8 cellular contexts compared by ENCODE assay signal in the genomic region with DNA sequence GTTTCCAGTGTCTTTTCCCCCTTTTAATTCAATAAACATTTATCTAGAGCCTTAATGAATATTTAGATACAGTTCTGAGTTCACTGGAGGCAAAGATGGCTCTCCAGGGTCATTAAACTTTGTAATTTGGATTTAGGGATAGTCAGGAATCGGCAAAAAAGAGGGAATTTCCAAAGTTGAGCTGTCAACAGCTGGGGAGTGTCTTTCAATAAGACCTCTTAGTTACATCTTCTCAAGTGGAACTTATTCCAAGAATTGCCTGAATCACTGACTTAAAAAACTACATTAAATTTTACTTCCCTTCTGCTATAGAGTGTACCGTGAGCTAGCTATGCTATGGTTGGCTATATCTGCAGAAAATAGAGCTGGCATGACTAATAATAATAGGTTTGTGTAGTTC. TPM values are rescaled to one million over a fixed set of nuclear protein-coding genes. Genes with fewer than 3 reads are reported as not detected.
A peak's percentile ranks its signal among the peaks of the same experiment; 100 is the strongest.
DNase-seq lines count a peak whose midpoint lies in the region; ATAC-seq and TF ChIP-seq lines count a peak whose summit lies in the region.

No MANE protein-coding gene starts in this region.

- H2AFZ ChIP-seq in HCT116 (ENCODE audit: low read depth, low read length, poor library complexity, severe bottlenecking) = no peak overlapping the region
- peak overlapping the region; percentile 77 for H2AFZ ChIP-seq in smooth muscle cell (ENCODE audit: low read depth)

- H3K9me2 ChIP-seq in HCT116 (ENCODE audit: insufficient read depth) = no peaks in the 10 kb centered on the region

- RAD21 ChIA-PET in HCT116 (lab: Charles Lee; ENCODE audit: low non-redundant PET in 1 of 2, low total read pairs in 2 of 2, uncharacterized antibody in 2 of 2, unreplicated experiment in 2 of 2) = no interaction called here

- 22% methylated on average over 2 of the region's 2 CpGs for WGBS in smooth muscle cell (ENCODE audit: low lambda C conversion rate)

- H4K20me1 ChIP-seq in HCT116 (ENCODE audit: insufficient read depth) (0 out of 2 replicates have a peak, but pooled peaks cover 3% of the 10 kb centered on the region), smooth muscle cell (ENCODE audit: low read depth) (peaks cover 59% of the 10 kb centered on the region)

- H3K27ac ChIP-seq in HCT116 (ENCODE audit: low read depth, low read length) = 0 out of 2 replicates have a peak overlapping the region, but pooled peaks have one; percentile 76
- peak overlapping the region; percentile 93 for H3K27ac ChIP-seq in VCaP
- H3K27ac ChIP-seq in smooth muscle cell (ENCODE audit: low read depth) = peak overlapping the region; percentile 84

- no peak for ATAC-seq in HCT116

- intact Hi-C loops in HCT116 (cut with micrococcal nuclease) = loop anchor here (5.0 kb wide), 1 partner anchor 47 kb away; no protein-coding TSS in a partner anchor

- peaks cover 5% of the 10 kb centered on the region for H3F3A ChIP-seq in smooth muscle cell (ENCODE audit: low read depth)

- H3K27me3 ChIP-seq in HCT116 (ENCODE audit: insufficient read depth, low read length) = no peaks in the 10 kb centered on the region
- no peaks in the 10 kb centered on the region for H3K27me3 ChIP-seq in smooth muscle cell (ENCODE audit: low read depth)

- H3K36me3 ChIP-seq in HCT116 (ENCODE audit: control insufficient read depth in 1 of 2, insufficient read depth in 2 of 2, low read length in 2 of 2) (no peaks in the 10 kb centered on the region), smooth muscle cell (ENCODE audit: low read depth) (no peaks in the 10 kb centered on the region)

- H3K9me3 ChIP-seq in HCT116 (ENCODE audit: control insufficient read depth in 1 of 2, insufficient read depth in 1 of 2, low read depth in 1 of 2, low read length in 2 of 2) = no peaks in the 10 kb centered on the region
- no peaks in the 10 kb centered on the region for H3K9me3 ChIP-seq in smooth muscle cell (replicated peaks; ENCODE audit: low read depth)

- DNase-seq in HCT116 (ENCODE audit: low read depth, low spot score) (no peak), glomerular visceral epithelial cell (ENCODE audit: extremely low spot score) (peak; percentile 22), smooth muscle cell (lab: John Stamatoyannopoulos, UW; ENCODE audit: unreplicated experiment) (no peak), HK-2 (ENCODE audit: unreplicated experiment) (no peak), midbrain (lab: John Stamatoyannopoulos, UW) (no peak), DMS53 (lab: John Stamatoyannopoulos, UW) (no peak), NCI-H526 (lab: John Stamatoyannopoulos, UW) (no peak)

- no peak for TF ChIP-seq RAD21 in HCT116 (IDR thresholded peaks at IDR 0.05; ENCODE audit: low read depth)

- H3K79me2 ChIP-seq in HCT116 (ENCODE audit: insufficient read depth, low read length) (peaks cover 65% of the 10 kb centered on the region), smooth muscle cell (ENCODE audit: low read depth) (peaks cover 70% of the 10 kb centered on the region)

- TF ChIP-seq POLR2A in HCT116 (IDR thresholded peaks at IDR 0.05; ENCODE audit: borderline replicate concordance, extremely low read depth, insufficient read depth, insufficient read length) = no peak

- BruUV-seq in HCT116 (replicated peaks; lab: Mats Ljungman, UMichigan) = no TSS peak

- H3K4me3 ChIP-seq in HCT116 (replicated peaks in 1 of 2; ENCODE audit: low read depth in 1 of 2, low read length in 2 of 2) (peak overlapping the region; percentile 88), smooth muscle cell (peak overlapping the region; percentile 77)

- H3K4me1 ChIP-seq in HCT116 (ENCODE audit: control insufficient read depth in 1 of 2, insufficient read depth in 2 of 2, low read length in 2 of 2) (peaks cover 10 to 23% of the 10 kb centered on the region in 2 experiments; a peak in 3 of 4 replicates), smooth muscle cell (ENCODE audit: low read depth) (peaks cover 14% of the 10 kb centered on the region)

- peak overlapping the region; percentile 81 for H3K9ac ChIP-seq in HCT116 (ENCODE audit: low read length)
- H3K9ac ChIP-seq in smooth muscle cell (ENCODE audit: low read depth) = peak overlapping the region; percentile 66

- POLR2A ChIA-PET in HCT116 (lab: Charles Lee) = no interaction called here

- TF ChIP-seq CTCF in HCT116 (IDR thresholded peaks at IDR 0.05 in 2 of 3, conservative IDR thresholded peaks at IDR 0.05 in 1 of 3; ENCODE audit: borderline replicate concordance in 1 of 3, insufficient read depth in 1 of 3, low read depth in 2 of 3, low read length in 2 of 3) (no peak), VCaP (conservative IDR thresholded peaks at IDR 0.05) (no peak), smooth muscle cell (IDR thresholded peaks at IDR 0.05; ENCODE audit: borderline replicate concordance, insufficient read depth, poor library complexity, severe bottlenecking) (no peak)

- H3K4me2 ChIP-seq in HCT116 (ENCODE audit: low read length) (peak overlapping the region; percentile 98), smooth muscle cell (peak overlapping the region; percentile 98)

- CTCF ChIA-PET in HCT116 (lab: Charles Lee) = interaction anchor here (1.0 kb wide), 1 partner anchor 12 kb away, joined by 3 read pairs; no protein-coding TSS in a partner anchor

TF ChIP-seq in HCT116, 20 proteins besides CTCF, POLR2A, EP300 and RAD21:
- TF ChIP-seq JUND (IDR thresholded peaks at IDR 0.05) (no peak), SRF (IDR thresholded peaks at IDR 0.05; ENCODE audit: low read depth) (no peak), EZH2 (IDR thresholded peaks at IDR 0.05) (no peak), EZH2phosphoT487 (IDR thresholded peaks at IDR 0.05; ENCODE audit: borderline replicate concordance) (no peak), POLR2AphosphoS5 (IDR thresholded peaks at IDR 0.05; ENCODE audit: low read depth, low read length) (no peak), CBX3 (IDR thresholded peaks at IDR 0.05; ENCODE audit: low read depth) (no peak), SP1 (IDR thresholded peaks at IDR 0.05; ENCODE audit: low read depth) (no peak), YY1 (IDR thresholded peaks at IDR 0.05; ENCODE audit: extremely low read depth, insufficient replicate concordance, low read depth, low read length) (no peak), ELF1 (IDR thresholded peaks at IDR 0.05; ENCODE audit: borderline replicate concordance, low read depth) (no peak)
- TF ChIP-seq, protein P1, sequence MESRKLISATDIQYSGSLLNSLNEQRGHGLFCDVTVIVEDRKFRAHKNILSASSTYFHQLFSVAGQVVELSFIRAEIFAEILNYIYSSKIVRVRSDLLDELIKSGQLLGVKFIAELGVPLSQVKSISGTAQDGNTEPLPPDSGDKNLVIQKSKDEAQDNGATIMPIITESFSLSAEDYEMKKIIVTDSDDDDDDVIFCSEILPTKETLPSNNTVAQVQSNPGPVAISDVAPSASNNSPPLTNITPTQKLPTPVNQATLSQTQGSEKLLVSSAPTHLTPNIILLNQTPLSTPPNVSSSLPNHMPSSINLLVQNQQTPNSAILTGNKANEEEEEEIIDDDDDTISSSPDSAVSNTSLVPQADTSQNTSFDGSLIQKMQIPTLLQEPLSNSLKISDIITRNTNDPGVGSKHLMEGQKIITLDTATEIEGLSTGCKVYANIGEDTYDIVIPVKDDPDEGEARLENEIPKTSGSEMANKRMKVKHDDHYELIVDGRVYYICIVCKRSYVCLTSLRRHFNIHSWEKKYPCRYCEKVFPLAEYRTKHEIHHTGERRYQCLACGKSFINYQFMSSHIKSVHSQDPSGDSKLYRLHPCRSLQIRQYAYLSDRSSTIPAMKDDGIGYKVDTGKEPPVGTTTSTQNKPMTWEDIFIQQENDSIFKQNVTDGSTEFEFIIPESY (IDR thresholded peaks at IDR 0.05; ENCODE audit: extremely low read depth, insufficient replicate concordance, low read length) = no peak

RNA-seq across cellular contexts. Expression of a gene that starts 2.0 kb away (rescaled TPM):
- 15.6 TPM for total RNA-seq in HCT116 (2021; ENCODE audit: unreplicated experiment)
- polyA plus RNA-seq in HCT116 (2012) = 6.1 and 6.9 TPM in 2 replicates
- 15.9 and 27.7 TPM in 2 replicates for total RNA-seq in smooth muscle cell
- 9.2 and 9.4 TPM in 2 replicates for polyA plus RNA-seq in smooth muscle cell
